23 cellular contexts compared by ENCODE assay signal in genomic region chr3:171358171-171358890, GRCh38.
DNase-seq lines count a peak whose midpoint lies in the region; ATAC-seq, FAIRE-seq and TF ChIP-seq lines count a peak whose summit lies in the region.
"Had no signal": no experiment of that assay in that cellular context is flagged by ENCODE, and none has a peak within 500 bp of the region (broad histone marks: within the 10 kb centered on the region; RNA-seq: fewer than 3 reads in every experiment).

No MANE protein-coding gene starts in this region.

- BruUV-seq in Calu3 (replicated peaks; lab: Mats Ljungman, UMichigan) (no TSS peak), HepG2 (replicated peaks; lab: Mats Ljungman, UMichigan) (no TSS peak)

- DNase-seq in Calu3 (no peak), LoVo (ENCODE audit: low spot score) (peak; percentile 43), dermis blood vessel endothelial cell (peak; percentile 71), HepG2 (ENCODE audit: low spot score) (no peak), GM13977 (ENCODE audit: low spot score) (no peak), upper lobe of left lung (no peak)
- DNase-seq: activated CD8-positive, alpha-beta memory T cell treated with anti-CD3 and anti-CD28 coated beads for 24 hours; activated naive CD4-positive, alpha-beta T cell; activated T-cell treated with anti-CD3 and anti-CD28 coated beads, Interleukin-2, amount 50 U/mL, for 24 hours; adrenal gland; erythroblast; HFFc6; left cardiac atrium; midbrain; NCI-H1105 treated with DMSO at 0.1 percent for 48 hours; NCI-H2081 treated with DMSO at 0.1 percent for 48 hours; SHP77 had no signal

- TF ChIP-seq EP300 in HepG2 (IDR thresholded peaks at IDR 0.05; ENCODE audit: low read depth in 2 of 2, low read length in 2 of 2) (no peak), HepG2 (CRISPR knock-in tag; IDR thresholded peaks at IDR 0.05; ENCODE audit: borderline replicate concordance) (no peak), upper lobe of left lung (IDR thresholded peaks at IDR 0.05) (no peak)

- no peak overlapping the region for H3K4me3 Mint-ChIP-seq in Calu3 (ENCODE audit: low read depth, unreplicated experiment)
- H3K4me3 Mint-ChIP-seq: activated T-cell treated with anti-CD3 and anti-CD28 coated beads, Interleukin-2, amount 50 U/mL, for 24 hours; HFFc6 had no signal

- H3K27me3 Mint-ChIP-seq in Calu3 (ENCODE audit: unreplicated experiment): no peaks in the 10 kb centered on the region
- H3K27me3 Mint-ChIP-seq: activated T-cell treated with anti-CD3 and anti-CD28 coated beads, Interleukin-2, amount 50 U/mL, for 24 hours; progenitor cell of endocrine pancreas had no signal

- H3K9ac ChIP-seq in HepG2 (ENCODE audit: insufficient read depth, low read depth, low read length): no peak overlapping the region
- H3K9ac ChIP-seq: BLaER1 treated with 17β-estradiol and CSF1 and Interleukin-3, amounts not matched to agents 10 nM and 100 nM had no signal

- H3K27me3 ChIP-seq in HepG2 (ENCODE audit: control insufficient read depth in 1 of 2, insufficient read depth in 2 of 2, low read length in 2 of 2) (no peaks in the 10 kb centered on the region), upper lobe of left lung (no peaks in the 10 kb centered on the region)
- H3K27me3 ChIP-seq: adrenal gland; BLaER1 treated with 17β-estradiol and CSF1 and Interleukin-3, amounts not matched to agents 10 nM and 100 nM had no signal

- H3K36me3 Mint-ChIP-seq in Calu3 (ENCODE audit: insufficient read depth, unreplicated experiment): peaks cover 8% of the 10 kb centered on the region

- no peaks in the 10 kb centered on the region for H3K79me2 ChIP-seq in HepG2 (ENCODE audit: insufficient read depth, low read length)

- no peaks in the 10 kb centered on the region for H3K9me3 Mint-ChIP-seq in Calu3 (ENCODE audit: low read depth, unreplicated experiment)
- H3K9me3 Mint-ChIP-seq: activated T-cell treated with anti-CD3 and anti-CD28 coated beads, Interleukin-2, amount 50 U/mL, for 24 hours; HFFc6 had no signal

- TF ChIP-seq CTCF in Calu3 (IDR thresholded peaks at IDR 0.05; ENCODE audit: unreplicated experiment) (no peak), HepG2 (CRISPR knock-in tag; IDR thresholded peaks at IDR 0.05) (no peak), GM13977 (IDR thresholded peaks at IDR 0.05; ENCODE audit: extremely low read depth, insufficient read depth, missing control alignments) (no peak), upper lobe of left lung (IDR thresholded peaks at IDR 0.05) (no peak)

- intact Hi-C loops in Calu3 (cut with micrococcal nuclease; ENCODE audit: unreplicated experiment): loop anchor here (5.0 to 10.0 kb wide), 4 partner anchors 96 to 206 kb away; no protein-coding TSS in a partner anchor
- intact Hi-C loops in HepG2 (cut with micrococcal nuclease; ENCODE audit: unreplicated experiment): no loop called here

- POLR2A ChIA-PET in HepG2 (lab: Yijun Ruan, JAX): no interaction called here

- H3K4me1 ChIP-seq in HepG2 (ENCODE audit: insufficient read depth, low read length): peaks cover 12% of the 10 kb centered on the region
- peaks cover 0 to 21% (median 2%) of the 10 kb centered on the region in 4 donors for H3K4me1 ChIP-seq in upper lobe of left lung
- H3K4me1 ChIP-seq: BLaER1 treated with 17β-estradiol and CSF1 and Interleukin-3, amounts not matched to agents 10 nM and 100 nM had no signal

- H3K4me3 ChIP-seq in HepG2 (replicated peaks in 1 of 3; ENCODE audit: insufficient read depth in 1 of 3, low read depth in 2 of 3, low read length in 3 of 3) (no peak overlapping the region), upper lobe of left lung (no peak overlapping the region)
- H3K4me3 ChIP-seq: adrenal gland; BLaER1 treated with 17β-estradiol and CSF1 and Interleukin-3, amounts not matched to agents 10 nM and 100 nM; coronary artery had no signal

- no peak for TF ChIP-seq RAD21 in HepG2 (CRISPR knock-in tag; IDR thresholded peaks at IDR 0.05)

- ATAC-seq in HepG2 (peak; percentile 58), HG03159 (IDR thresholded peaks at IDR 0.05; ENCODE audit: unreplicated experiment) (no peak), upper lobe of left lung (ENCODE audit: low FRiP score in 2 of 2) (no peak), GM18498 (IDR thresholded peaks at IDR 0.05; ENCODE audit: unreplicated experiment) (no peak)
- ATAC-seq: left cardiac atrium had no signal

- FAIRE-seq in HepG2 (lab: Jason Lieb, UNC): no peak
- FAIRE-seq: frontal cortex had no signal

- 45% methylated on average over 10 of the region's 10 CpGs for WGBS in HepG2 (ENCODE audit: low lambda C conversion rate)
- WGBS in upper lobe of left lung, 2 donors: 70 to 71% methylated on average over 10 of the region's 10 CpGs

- in situ Hi-C loops in HepG2 (cut with HindIII; ENCODE audit: extremely low pct_ligation_motif_present, low pct_unique_long_range_greater_than_20kb) (no loop called here), GM13977 (cut with MboI; ENCODE audit: low pct_unique_long_range_greater_than_20kb, low sequenced_read_pairs, unreplicated experiment) (no loop called here)

- no peak for TF ChIP-seq POLR2A in HepG2 (IDR thresholded peaks at IDR 0.05; ENCODE audit: insufficient read depth in 1 of 2, low read depth in 2 of 2, low read length in 2 of 2)
- TF ChIP-seq POLR2A in upper lobe of left lung (IDR thresholded peaks at IDR 0.05): no peak

- H2AFZ ChIP-seq in HepG2 (ENCODE audit: low read length): no peak overlapping the region

- no peaks in the 10 kb centered on the region for H4K20me1 ChIP-seq in HepG2 (ENCODE audit: insufficient read depth, low read length)
- H4K20me1 ChIP-seq: BLaER1 treated with 17β-estradiol and CSF1 and Interleukin-3, amounts not matched to agents 10 nM and 100 nM had no signal

- H3K4me2 ChIP-seq in HepG2 (ENCODE audit: low read depth, low read length): 0 out of 2 replicates have a peak overlapping the region, but pooled peaks have one; percentile 8
- H3K4me2 ChIP-seq: BLaER1 treated with 17β-estradiol and CSF1 and Interleukin-3, amounts not matched to agents 10 nM and 100 nM had no signal

- H3K9me3 ChIP-seq in HepG2 (ENCODE audit: low read length) (no peaks in the 10 kb centered on the region), upper lobe of left lung (no peaks in the 10 kb centered on the region)
- H3K9me3 ChIP-seq: adrenal gland; BLaER1 treated with 17β-estradiol and CSF1 and Interleukin-3, amounts not matched to agents 10 nM and 100 nM had no signal

- H3K4me1 Mint-ChIP-seq in Calu3 (ENCODE audit: low read depth, unreplicated experiment): peaks cover 73% of the 10 kb centered on the region

- no peak overlapping the region for H3K27ac ChIP-seq in HepG2 (ENCODE audit: extremely low read length, insufficient read depth, low read length)
- no peak overlapping the region for H3K27ac ChIP-seq in upper lobe of left lung
- H3K27ac ChIP-seq: adrenal gland; BLaER1 treated with 17β-estradiol and CSF1 and Interleukin-3, amounts not matched to agents 10 nM and 100 nM; coronary artery had no signal

- H3K27ac Mint-ChIP-seq in Calu3 (ENCODE audit: unreplicated experiment): peak overlapping the region; percentile 78
- H3K27ac Mint-ChIP-seq: activated T-cell treated with anti-CD3 and anti-CD28 coated beads, Interleukin-2, amount 50 U/mL, for 24 hours; HFFc6; progenitor cell of endocrine pancreas had no signal

- H3K36me3 ChIP-seq in HepG2 (replicated peaks in 1 of 2; ENCODE audit: control insufficient read depth in 1 of 2, insufficient read depth in 2 of 2, low read length in 2 of 2) (no peaks in the 10 kb centered on the region), upper lobe of left lung (no peaks in the 10 kb centered on the region)
- H3K36me3 ChIP-seq: adrenal gland; BLaER1 treated with 17β-estradiol and CSF1 and Interleukin-3, amounts not matched to agents 10 nM and 100 nM had no signal

- CTCF ChIA-PET in Calu3 (lab: Charles Lee): no interaction called here
- CTCF ChIA-PET in HepG2 (lab: Yijun Ruan, JAX; ENCODE audit: low intra/inter-chr PET ratio, low total read pairs): no interaction called here

TF ChIP-seq in HepG2, 621 proteins besides CTCF, POLR2A, EP300 and RAD21:
- TF ChIP-seq HMG20A (CRISPR knock-in tag; IDR thresholded peaks at IDR 0.05; ENCODE audit: borderline replicate concordance) (no peak), ZSCAN25 (CRISPR knock-in tag; IDR thresholded peaks at IDR 0.05) (no peak), MXI1 (IDR thresholded peaks at IDR 0.05; ENCODE audit: borderline replicate concordance, low read depth, low read length) (no peak), ZNF614 (CRISPR knock-in tag; IDR thresholded peaks at IDR 0.05; ENCODE audit: borderline replicate concordance) (no peak), TFDP1 (CRISPR knock-in tag; IDR thresholded peaks at IDR 0.05; ENCODE audit: borderline replicate concordance) (no peak), ASH2L (IDR thresholded peaks at IDR 0.05; ENCODE audit: insufficient read length, low read depth, low read length) (no peak), ZKSCAN1 (IDR thresholded peaks at IDR 0.05; ENCODE audit: low read length) (no peak), PAX8 (CRISPR knock-in tag; IDR thresholded peaks at IDR 0.05; ENCODE audit: borderline replicate concordance) (no peak), ZNF274 (CRISPR knock-in tag; IDR thresholded peaks at IDR 0.05) (no peak), JUNB (CRISPR knock-in tag; IDR thresholded peaks at IDR 0.05; ENCODE audit: borderline replicate concordance) (no peak)

Comparison
In these comparisons a context has a peak if more than half of its experiments do, and no peak if none do; other contexts are left out.
1. DNase-seq: peak in LoVo (single experiment) and dermis blood vessel endothelial cell (single experiment); none in Calu3 (single experiment), HepG2 (single experiment), GM13977 (single experiment) and upper lobe of left lung (0 of 2).